28 cellular contexts compared by ENCODE assay signal in the genomic region with DNA sequence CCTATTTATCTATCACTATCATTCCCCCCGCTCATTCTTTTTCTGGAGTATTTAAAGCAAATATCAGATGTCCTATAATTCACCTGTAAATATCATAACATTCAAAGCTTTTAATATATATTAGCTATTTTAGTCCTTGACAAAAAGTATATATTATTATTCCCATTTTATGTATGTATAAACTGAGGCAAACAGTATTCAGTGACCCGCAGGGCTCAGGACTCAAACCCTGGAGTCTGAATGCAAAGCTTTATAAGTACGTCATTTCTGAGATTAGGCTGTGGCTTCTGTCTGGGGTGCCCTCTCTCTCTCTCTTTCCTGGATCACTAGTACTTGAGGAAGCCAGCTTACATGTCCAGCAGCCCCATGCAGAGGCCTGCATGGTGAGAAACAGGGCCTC.
"Had no signal": no experiment of that assay in that cellular context is flagged by ENCODE, and none has a peak within 500 bp of the region (broad histone marks: within the 10 kb centered on the region; RNA-seq: fewer than 3 reads in every experiment).

No MANE protein-coding gene starts in this region.

- H3K9me3 ChIP-seq: colonic mucosa, esophagus muscularis mucosa, esophagus squamous epithelium, gastrocnemius medialis, gastroesophageal sphincter, heart left ventricle, heart right ventricle had no signal

- FAIRE-seq: colon, endometrium, endothelial cell of umbilical vein, frontal cortex had no signal

- DNase-seq: colonic mucosa; cortex of kidney; dermis blood vessel endothelial cell; dorsolateral prefrontal cortex; effector CD4-positive, alpha-beta T cell; effector CD8-positive, alpha-beta T cell; effector memory CD4-positive, alpha-beta T cell; effector memory CD8-positive, alpha-beta T cell; endodermal cell; erythroblast; esophagus squamous epithelium; foreskin keratinocyte; foreskin melanocyte; gastrocnemius medialis; glutamatergic neuron; head of caudate nucleus; heart left ventricle; heart right ventricle had no signal

- H2AFZ ChIP-seq: hepatocyte had no signal

- H3K4me3 ChIP-seq: colonic mucosa, coronary artery, dorsolateral prefrontal cortex, esophagus muscularis mucosa, esophagus squamous epithelium, gastrocnemius medialis, gastroesophageal sphincter, heart left ventricle, heart right ventricle, hepatocyte had no signal

- H3K27me3 ChIP-seq: colonic mucosa, dorsolateral prefrontal cortex, esophagus muscularis mucosa, esophagus squamous epithelium, foreskin keratinocyte, gastrocnemius medialis, gastroesophageal sphincter, heart left ventricle, heart right ventricle, hepatocyte had no signal

- H3K27ac ChIP-seq: colonic mucosa, coronary artery, dorsolateral prefrontal cortex, epithelial cell of prostate, esophagus muscularis mucosa, esophagus squamous epithelium, foreskin keratinocyte, gastrocnemius medialis, gastroesophageal sphincter, heart left ventricle, heart right ventricle, hepatocyte had no signal

- ATAC-seq: effector memory CD8-positive, alpha-beta T cell; esophagus mucosa; foreskin keratinocyte; gastrocnemius medialis; gastroesophageal sphincter; heart left ventricle; heart right ventricle had no signal

- H3K79me2 ChIP-seq: hepatocyte had no signal

- H3K36me3 ChIP-seq: colonic mucosa, esophagus muscularis mucosa, esophagus squamous epithelium, gastrocnemius medialis, gastroesophageal sphincter, heart left ventricle, heart right ventricle had no signal

- H3K4me2 ChIP-seq: hepatocyte had no signal

- H3K4me1 ChIP-seq: colonic mucosa, esophagus muscularis mucosa, esophagus squamous epithelium, gastrocnemius medialis, gastroesophageal sphincter, heart left ventricle, heart right ventricle had no signal
